ENCODE assay signal across 9 cellular contexts in the genomic region with DNA sequence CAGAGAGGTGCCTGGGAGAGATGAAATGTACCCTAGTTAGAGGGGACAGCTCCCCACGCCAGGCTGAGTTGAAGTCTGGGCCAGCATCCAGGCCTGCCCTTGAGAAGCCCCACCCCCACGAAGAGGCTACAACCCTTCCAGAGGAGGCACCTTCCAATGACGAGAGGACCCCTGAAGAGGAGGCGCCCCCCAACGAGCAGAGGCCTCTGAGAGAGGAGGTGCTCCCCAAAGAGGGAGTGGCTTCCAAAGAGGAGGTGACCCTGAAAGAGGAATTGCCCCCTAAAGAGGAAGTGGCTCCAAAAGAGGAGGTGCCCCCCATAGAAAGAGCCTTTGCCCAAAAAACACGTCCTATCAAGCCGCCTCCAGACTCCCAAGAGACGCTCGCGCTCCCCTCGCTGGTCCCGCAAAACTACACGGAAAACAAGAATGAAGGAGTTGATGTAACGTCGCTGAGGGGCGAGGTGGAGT. TPM values are rescaled to one million over a fixed set of nuclear protein-coding genes. Genes with fewer than 3 reads are reported as not detected.
A peak's percentile ranks its signal among the peaks of the same experiment; 100 is the strongest.
DNase-seq lines count a peak whose midpoint lies in the region; TF ChIP-seq lines count a peak whose summit lies in the region.
"Had no signal": no experiment of that assay in that cellular context is flagged by ENCODE, and none has a peak within 500 bp of the region (broad histone marks: within the 10 kb centered on the region; RNA-seq: fewer than 3 reads in every experiment).

No MANE protein-coding gene starts in this region.

- peak overlapping the region; percentile 83 for H3K4me3 ChIP-seq in H7 (ENCODE audit: insufficient read depth, low read depth, low read length)
- peak overlapping the region; percentile 54 to 56 for H3K4me3 ChIP-seq in mucosa of rectum (ENCODE audit: low read length in 2 of 2)
- no peak overlapping the region for H3K4me3 ChIP-seq in MG63
- H3K4me3 ChIP-seq in OCI-LY7 (ENCODE audit: low read depth, low read length, poor library complexity, severe bottlenecking): no peak overlapping the region

- peaks cover 26% of the 10 kb centered on the region for H3K4me1 Mint-ChIP-seq in brain

- no peaks in the 10 kb centered on the region for H4K20me1 ChIP-seq in OCI-LY7 (ENCODE audit: insufficient read depth, low read length)

- H3K9me3 ChIP-seq in mucosa of rectum (ENCODE audit: control insufficient read depth in 2 of 2, low read length in 2 of 2) (no peaks in the 10 kb centered on the region), MG63 (no peaks in the 10 kb centered on the region), OCI-LY7 (ENCODE audit: low read length) (no peaks in the 10 kb centered on the region)

- peaks cover 21% of the 10 kb centered on the region for H3K36me3 Mint-ChIP-seq in brain

- CTCF ChIA-PET in OCI-LY7 (lab: Charles Lee; ENCODE audit: unreplicated experiment): no interaction called here

- peak overlapping the region in 1 of 2 donors; percentile 52 for H3K9ac ChIP-seq in mucosa of rectum (ENCODE audit: low read depth in 1 of 2, low read length in 2 of 2)

- H3K27ac Mint-ChIP-seq in brain: peak overlapping the region in 2 of 5 experiments; percentile 24 to 50

- peaks cover 23% of the 10 kb centered on the region for H3K27me3 ChIP-seq in H7 (ENCODE audit: control insufficient read depth, insufficient read depth, low read length)
- peaks cover 0 to 2% of the 10 kb centered on the region in 2 donors for H3K27me3 ChIP-seq in mucosa of rectum (ENCODE audit: control insufficient read depth in 2 of 2, insufficient read depth in 2 of 2, low read length in 2 of 2)
- H3K27me3 ChIP-seq in MG63: no peaks in the 10 kb centered on the region

- no peaks in the 10 kb centered on the region for H3K36me3 ChIP-seq in H7 (replicated peaks; ENCODE audit: control insufficient read depth, insufficient read depth, low read length)
- no peaks in the 10 kb centered on the region for H3K36me3 ChIP-seq in mucosa of rectum (ENCODE audit: control insufficient read depth in 2 of 2, insufficient read depth in 2 of 2, low read length in 2 of 2)
- peaks cover 35% of the 10 kb centered on the region for H3K36me3 ChIP-seq in MG63
- no peaks in the 10 kb centered on the region for H3K36me3 ChIP-seq in OCI-LY7 (ENCODE audit: insufficient read depth, low read length)

- no peak for DNase-seq in H7
- DNase-seq in MG63: no peak
- no peak for DNase-seq in activated gamma-delta T cell treated with Interleukin-2 at 50 U/mL for 16 hours
- DNase-seq in substantia nigra (lab: John Stamatoyannopoulos, UW): no peak
- no peak for DNase-seq in OCI-LY7 (ENCODE audit: low spot score)
- DNase-seq: DND-41 had no signal

- no peaks in the 10 kb centered on the region for H3K9me3 Mint-ChIP-seq in brain

- POLR2A ChIA-PET in OCI-LY7 (lab: Charles Lee): no interaction called here

- H3K79me2 ChIP-seq in OCI-LY7 (ENCODE audit: insufficient read depth, low read depth, low read length): no peaks in the 10 kb centered on the region

- no peak for TF ChIP-seq CTCF in 22Rv1 (IDR thresholded peaks at IDR 0.05)
- no peak for TF ChIP-seq CTCF in brain (conservative IDR thresholded peaks at IDR 0.05)
- TF ChIP-seq CTCF in OCI-LY7 (conservative IDR thresholded peaks at IDR 0.05; ENCODE audit: low read length): no peak

- H3K4me1 ChIP-seq in mucosa of rectum (ENCODE audit: control insufficient read depth in 2 of 2, insufficient read depth in 2 of 2, low read length in 2 of 2) (peaks cover 16% of the 10 kb centered on the region in 2 donors), OCI-LY7 (ENCODE audit: insufficient read depth, low read length, poor library complexity, severe bottlenecking) (peaks cover 20% of the 10 kb centered on the region)

- intact Hi-C loops in OCI-LY7 (cut with micrococcal nuclease; ENCODE audit: unreplicated experiment): no loop called here

- no peak overlapping the region for H3K4me2 ChIP-seq in OCI-LY7 (ENCODE audit: low read length)

- H3K27ac ChIP-seq in 22Rv1 (peak overlapping the region; percentile 82), mucosa of rectum (ENCODE audit: low read depth in 2 of 2, low read length in 2 of 2) (peak overlapping the region in 1 of 2 donors; percentile 0), substantia nigra (ENCODE audit: low read depth, low read length, poor library complexity, severe bottlenecking) (no peak overlapping the region), OCI-LY7 (ENCODE audit: low read depth, low read length, poor library complexity, severe bottlenecking) (no peak overlapping the region)

- no peak overlapping the region for H2AFZ ChIP-seq in OCI-LY7 (ENCODE audit: low read length)

- peak overlapping the region in 4 of 5 experiments; percentile 29 to 68 (median 50) for H3K4me3 Mint-ChIP-seq in brain

- no peaks in the 10 kb centered on the region for H3K9me2 ChIP-seq in OCI-LY7 (ENCODE audit: insufficient read depth, low read length)

- no TSS peak for BruUV-seq in OCI-LY7 (replicated peaks; lab: Mats Ljungman, UMichigan)

- peaks cover 22% of the 10 kb centered on the region for H3K27me3 Mint-ChIP-seq in brain

RNA-seq across cellular contexts. Expression of a gene that starts 3.1 kb away (rescaled TPM):
- total RNA-seq in H7 (2014; rRNA removed; shearing (Covaris generic)): 61.4 and 87.2 TPM in 2 replicates
- polyA plus RNA-seq in brain (ENCODE audit: insufficient read depth, low read depth, low replicate concordance): 5.2 TPM
- 1.9 and 7.0 TPM in 2 replicates for total RNA-seq in MG63 (2014; rRNA removed; shearing (Covaris generic); ENCODE audit: low replicate concordance)
- 0.57 and 2.0 TPM in 2 replicates for total RNA-seq in OCI-LY7 (2014; rRNA removed; shearing (Covaris generic))
- total RNA-seq in OCI-LY7 (2022): 0.84 and 0.96 TPM in 2 replicates

RNA-seq across cellular contexts. Expression of a gene that starts 14.2 kb away (rescaled TPM):
- 4.7 and 4.8 TPM in 2 replicates for total RNA-seq in H7 (2014; rRNA removed; shearing (Covaris generic))
- polyA plus RNA-seq in brain (ENCODE audit: insufficient read depth, low read depth, low replicate concordance): 1.6 TPM
- 0.03 TPM in 1 of 2 replicates, not detected in the other for total RNA-seq in MG63 (2014; rRNA removed; shearing (Covaris generic); ENCODE audit: low replicate concordance)
- 15.2 and 16.4 TPM in 2 replicates for total RNA-seq in OCI-LY7 (2014; rRNA removed; shearing (Covaris generic))
- 10.6 and 16.7 TPM in 2 replicates for total RNA-seq in OCI-LY7 (2022)

Comparison
In these comparisons a context has a peak if more than half of its experiments do, and no peak if none do; other contexts are left out.
1. H3K4me3 ChIP-seq: peak in H7 (single experiment) and mucosa of rectum (2 of 2); none in MG63 (single experiment) and OCI-LY7 (single experiment).